Comparison of ENCODE assay signal across 15 cellular contexts in the genomic region with DNA sequence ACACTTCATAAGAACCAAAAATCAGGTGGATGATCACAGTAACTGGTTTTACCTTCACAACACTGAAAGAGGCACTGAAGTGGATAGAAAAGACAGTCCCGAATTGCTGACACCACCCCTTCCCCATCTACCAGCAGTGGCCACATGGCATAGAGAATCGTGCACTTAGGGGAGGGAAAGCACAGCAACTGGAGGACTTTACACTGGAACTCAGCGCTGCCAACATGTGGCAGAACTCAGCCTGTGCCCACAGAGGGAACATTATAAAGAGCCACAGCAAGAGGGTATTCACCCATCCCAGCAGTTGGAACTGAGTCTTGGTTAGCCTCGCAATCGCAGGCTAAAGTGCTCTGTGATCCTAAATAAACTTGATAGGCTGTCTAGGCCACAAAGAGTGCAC. TPM values are rescaled to one million over a fixed set of nuclear protein-coding genes. Genes with fewer than 3 reads are reported as not detected.
A peak's percentile ranks its signal among the peaks of the same experiment; 100 is the strongest.
DNase-seq lines count a peak whose midpoint lies in the region; ATAC-seq, FAIRE-seq and TF ChIP-seq lines count a peak whose summit lies in the region.
"Had no signal": no experiment of that assay in that cellular context is flagged by ENCODE, and none has a peak within 500 bp of the region (broad histone marks: within the 10 kb centered on the region; RNA-seq: fewer than 3 reads in every experiment).

No MANE protein-coding gene starts in this region.

- H3K4me1 Mint-ChIP-seq in Calu3 (ENCODE audit: low read depth, unreplicated experiment) = no peaks in the 10 kb centered on the region
- H3K4me1 Mint-ChIP-seq: naive B cell had no signal

- no peaks in the 10 kb centered on the region for H3F3A ChIP-seq in PC-3 (ENCODE audit: low read length, unreplicated experiment)

- CTCF ChIA-PET in Calu3 (lab: Charles Lee) = no interaction called here
- CTCF ChIA-PET in PC-3 (lab: Charles Lee) = no interaction called here

- H3K4me3 Mint-ChIP-seq in Calu3 (ENCODE audit: low read depth, unreplicated experiment) = no peak overlapping the region
- H3K4me3 Mint-ChIP-seq: naive B cell had no signal

- no peaks in the 10 kb centered on the region for H3K4me1 ChIP-seq in PC-3 (ENCODE audit: insufficient read depth, low read length)

- no peak overlapping the region for H3K9ac ChIP-seq in PC-3 (ENCODE audit: low read length)

- H3K27me3 ChIP-seq in PC-3 (ENCODE audit: low read length) = no peaks in the 10 kb centered on the region

- TF ChIP-seq CTCF in Calu3 (IDR thresholded peaks at IDR 0.05; ENCODE audit: unreplicated experiment) = peak; percentile 10
- 0 out of 2 replicates have a peak, but pooled peaks have one; percentile 3 for TF ChIP-seq CTCF in GM12874 (IDR thresholded peaks at IDR 0.05; ENCODE audit: insufficient read depth, low read depth, low read length)
- TF ChIP-seq CTCF in PC-3 (conservative IDR thresholded peaks at IDR 0.05; ENCODE audit: low read depth, low read length) = peak; percentile 35; the same call in 1 of the 2 replicates
- TF ChIP-seq CTCF in fibroblast of mammary gland (conservative IDR thresholded peaks at IDR 0.05; ENCODE audit: control insufficient read depth, insufficient read depth, low read depth, low read length) = peak; percentile 18

- H2AFZ ChIP-seq in PC-3 (ENCODE audit: low read length) = no peak overlapping the region

- H3K36me3 ChIP-seq in PC-3 (ENCODE audit: low read depth, low read length) = no peaks in the 10 kb centered on the region

- H3K36me3 Mint-ChIP-seq in Calu3 (ENCODE audit: insufficient read depth, unreplicated experiment) = no peaks in the 10 kb centered on the region

- H3K9me2 ChIP-seq in PC-3 (replicated peaks; ENCODE audit: low read length) = no peaks in the 10 kb centered on the region

- no peaks in the 10 kb centered on the region for H4K20me1 ChIP-seq in PC-3 (ENCODE audit: low read length)

- no peak overlapping the region for H3K4me3 ChIP-seq in PC-3 (ENCODE audit: low read length)
- no peak overlapping the region for H3K4me3 ChIP-seq in fibroblast of mammary gland (ENCODE audit: control insufficient read depth, low read depth, low read length)
- H3K4me3 ChIP-seq: skin epidermis had no signal

- peaks cover 36% of the 10 kb centered on the region for H3K27me3 Mint-ChIP-seq in Calu3 (ENCODE audit: unreplicated experiment)

- no peak overlapping the region for H3K4me2 ChIP-seq in PC-3 (ENCODE audit: low read length)

- no peaks in the 10 kb centered on the region for H3K79me2 ChIP-seq in PC-3 (ENCODE audit: low read length)

- BruUV-seq in Calu3 (replicated peaks; lab: Mats Ljungman, UMichigan) = no TSS peak
- BruUV-seq in PC-3 (replicated peaks; lab: Mats Ljungman, UMichigan) = no TSS peak

- DNase-seq in Calu3 (peak; percentile 12), PC-3 (peak; percentile 10), fibroblast of mammary gland (ENCODE audit: low read depth) (peak; percentile 9), COLO829 (ENCODE audit: low spot score) (no peak), GM19239 (ENCODE audit: insufficient read length, low spot score) (no peak), NCI-H2029 treated with DMSO at 0.1 percent for 48 hours (lab: John Stamatoyannopoulos, UW) (no peak)
- DNase-seq: activated CD4-positive, CD25-positive, alpha-beta regulatory T cell treated with anti-CD3 and anti-CD28 coated beads, Interleukin-2, amount 50 U/mL, for 72 hours; activated naive CD4-positive, alpha-beta T cell treated with Interleukin-2 at 50 U/mL for 16 hours; naive B cell; NCI-H1105; RPMI8226 had no signal

- ATAC-seq in PC-3 = peak; percentile 46; the same call in 1 of the 2 replicates
- no peak for ATAC-seq in HG02973 (IDR thresholded peaks at IDR 0.05; ENCODE audit: unreplicated experiment)

- FAIRE-seq in GM19239 (lab: Jason Lieb, UNC) = no peak
- FAIRE-seq: D721Med had no signal

- H3K9me3 Mint-ChIP-seq in Calu3 (ENCODE audit: low read depth, unreplicated experiment) = no peaks in the 10 kb centered on the region

- H3K9me3 ChIP-seq in PC-3 (ENCODE audit: low read length) = no peaks in the 10 kb centered on the region

- no peak overlapping the region for H3K27ac ChIP-seq in PC-3 (ENCODE audit: low read length)
- H3K27ac ChIP-seq: skin epidermis had no signal

- H3K27ac Mint-ChIP-seq in Calu3 (ENCODE audit: unreplicated experiment) = no peak overlapping the region
- H3K27ac Mint-ChIP-seq: naive B cell had no signal

- intact Hi-C loops in Calu3 (cut with micrococcal nuclease; ENCODE audit: unreplicated experiment) = no loop called here
- intact Hi-C loops in PC-3 (cut with micrococcal nuclease) = no loop called here

- POLR2A ChIA-PET in PC-3 (lab: Charles Lee; ENCODE audit: unreplicated experiment) = no interaction called here

RNA-seq across cellular contexts. Expression of a gene that starts 6.5 kb away (rescaled TPM):
- total RNA-seq in Calu3 (2022) = 11.2 and 12.6 TPM in 2 replicates
- 6.0 and 7.4 TPM in 2 replicates for total RNA-seq in PC-3 (2014; rRNA removed)

RNA-seq across cellular contexts. Expression of a gene that starts 50.0 kb away (rescaled TPM):
- total RNA-seq in Calu3 (2022) (61.7 and 68.7 TPM in 2 replicates), PC-3 (2014; rRNA removed) (32.5 and 34.5 TPM in 2 replicates)

Comparison
In these comparisons a context has a peak if more than half of its experiments do, and no peak if none do; other contexts are left out.
1. DNase-seq: peak in Calu3 (single experiment), PC-3 (single experiment) and fibroblast of mammary gland (single experiment); none in COLO829 (single experiment), GM19239 (single experiment) and NCI-H2029 treated with DMSO at 0.1 percent for 48 hours (single experiment).
2. Peak in every context shown above with its lines, with median percentiles within 50 percentile points of each other: CTCF ChIP-seq.